8 cellular contexts compared by ENCODE assay signal in genomic region chr2:203683932-203684556, GRCh38. TPM values are rescaled to one million over a fixed set of nuclear protein-coding genes. Genes with fewer than 3 reads are reported as not detected.
A peak's percentile ranks its signal among the peaks of the same experiment; 100 is the strongest.
DNase-seq lines count a peak whose midpoint lies in the region; ATAC-seq and TF ChIP-seq lines count a peak whose summit lies in the region.

No MANE protein-coding gene starts in this region.

- H3K4me3 ChIP-seq in osteoblast (ENCODE audit: insufficient read depth, low read length): no peak overlapping the region

- H3K27ac ChIP-seq in caudate nucleus (ENCODE audit: low read depth, low read length) (peak overlapping the region; percentile 73), osteoblast (ENCODE audit: low read depth, low read length) (peak overlapping the region; percentile 99)

- peak overlapping the region; percentile 26 for H3K4me2 ChIP-seq in osteoblast (ENCODE audit: insufficient read depth, low read length)

- peak; percentile 59 for ATAC-seq in GM19467 (IDR thresholded peaks at IDR 0.05; ENCODE audit: unreplicated experiment)
- ATAC-seq in HG03469 (IDR thresholded peaks at IDR 0.05; ENCODE audit: unreplicated experiment): peak; percentile 75

- no peaks in the 10 kb centered on the region for H3K36me3 ChIP-seq in osteoblast (ENCODE audit: insufficient read depth, low read length)

- H3K79me2 ChIP-seq in osteoblast (ENCODE audit: insufficient read depth, low read length): no peaks in the 10 kb centered on the region

- H2AFZ ChIP-seq in osteoblast (ENCODE audit: low read length): no peak overlapping the region

- H3K9me3 ChIP-seq in osteoblast (ENCODE audit: low read depth, low read length): no peaks in the 10 kb centered on the region

- DNase-seq in GM03348 (ENCODE audit: low spot score): peak; percentile 46
- no peak for DNase-seq in caudate nucleus (lab: John Stamatoyannopoulos, UW)
- DNase-seq in osteoblast (ENCODE audit: insufficient read length, low spot score, missing footprints): peak; percentile 66
- DNase-seq in NCI-H2196 treated with DMSO at 0.1 percent for 48 hours (lab: John Stamatoyannopoulos, UW; ENCODE audit: unreplicated experiment): no peak
- DNase-seq in OCI-M2 (lab: John Stamatoyannopoulos, UW; ENCODE audit: unreplicated experiment): no peak
- no peak for DNase-seq in effector CD8-positive, alpha-beta T cell (lab: John Stamatoyannopoulos, UW)

- TF ChIP-seq CTCF in osteoblast (IDR thresholded peaks at IDR 0.05; ENCODE audit: extremely low read depth, low read depth, low read length): no peak

- H4K20me1 ChIP-seq in osteoblast (ENCODE audit: insufficient read depth, low read length): no peaks in the 10 kb centered on the region

- peaks cover 71% of the 10 kb centered on the region for H3K4me1 ChIP-seq in osteoblast (ENCODE audit: insufficient read depth, low read length)

- H3K27me3 ChIP-seq in osteoblast (ENCODE audit: insufficient read depth, low read length): no peaks in the 10 kb centered on the region

RNA-seq across cellular contexts. Expression of gene CD28, which starts 22.4 kb away (rescaled TPM):
- not detected in 2 replicates for total RNA-seq in osteoblast

Comparison
In these comparisons a context has a peak if more than half of its experiments do, and no peak if none do; other contexts are left out.
1. DNase-seq: peak in GM03348 (single experiment) and osteoblast (single experiment); none in caudate nucleus (0 of 61), NCI-H2196 treated with DMSO at 0.1 percent for 48 hours (single experiment), OCI-M2 (single experiment) and effector CD8-positive, alpha-beta T cell (single experiment).